ENCODE assay signal across 25 cellular contexts in the genomic region with DNA sequence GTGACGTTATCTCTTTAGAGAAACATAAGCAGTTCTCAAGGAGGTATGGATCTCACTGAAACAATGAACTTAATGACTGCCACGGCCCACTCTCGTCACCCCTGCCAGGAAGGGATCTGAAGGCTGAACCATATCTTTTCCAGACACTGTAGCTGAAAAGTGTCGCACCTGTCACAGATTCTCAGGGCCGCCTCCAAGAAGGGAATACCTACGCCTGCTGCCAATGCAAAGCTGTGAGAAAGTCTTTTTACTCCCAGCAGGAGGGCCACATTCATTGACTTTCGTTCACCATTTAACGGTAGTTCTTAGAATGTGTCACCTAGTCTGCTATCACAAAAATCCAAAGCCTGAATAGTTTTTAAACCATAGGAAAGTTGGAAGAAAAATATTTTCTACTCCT.
"Had no signal": no experiment of that assay in that cellular context is flagged by ENCODE, and none has a peak within 500 bp of the region (broad histone marks: within the 10 kb centered on the region; RNA-seq: fewer than 3 reads in every experiment).

No MANE protein-coding gene starts in this region.

- H2AFZ ChIP-seq: hepatocyte had no signal

- H3K79me2 ChIP-seq: hepatocyte had no signal

- H3K36me3 Mint-ChIP-seq: activated CD8-positive, alpha-beta memory T cell treated with anti-CD3 and anti-CD28 coated beads, Interleukin-2, amount 10 ng/mL, durations not matched to agents 7 days and 5 days; naive thymus-derived CD4-positive, alpha-beta T cell; T-cell had no signal

- H3K4me1 Mint-ChIP-seq: naive thymus-derived CD4-positive, alpha-beta T cell had no signal

- H3K4me3 Mint-ChIP-seq: activated CD4-positive, alpha-beta T cell treated with anti-CD3 and anti-CD28 coated beads for 36 hours; activated CD8-positive, alpha-beta memory T cell treated with anti-CD3 and anti-CD28 coated beads, Interleukin-2, amount 10 ng/mL, durations not matched to agents 7 days and 5 days; activated CD8-positive, alpha-beta T cell treated with anti-CD3 and anti-CD28 coated beads, Interleukin-2, amount 10 ng/mL, durations not matched to agents 7 days and 5 days; activated naive CD8-positive, alpha-beta T cell; activated T-cell treated with anti-CD3 and anti-CD28 coated beads, Interleukin-2, amount 50 U/mL, for 72 hours; effector memory CD8-positive, alpha-beta T cell; naive thymus-derived CD4-positive, alpha-beta T cell; T-cell had no signal

- ATAC-seq: activated CD4-positive, alpha-beta T cell treated with anti-CD3 and anti-CD28 coated beads for 36 hours; activated CD8-positive, alpha-beta memory T cell treated with anti-CD3 and anti-CD28 coated beads, Interleukin-2, amount 10 ng/mL, durations not matched to agents 7 days and 5 days; activated CD8-positive, alpha-beta T cell treated with anti-CD3 and anti-CD28 coated beads, Interleukin-2, amount 10 ng/mL, durations not matched to agents 7 days and 5 days; activated T-cell treated with anti-CD3 and anti-CD28 coated beads, Interleukin-2, amount 50 U/mL, for 72 hours; effector memory CD8-positive, alpha-beta T cell; gastroesophageal sphincter; left colon; naive thymus-derived CD4-positive, alpha-beta T cell; stimulated activated naive CD8-positive, alpha-beta T cell treated with anti-CD3 and anti-CD28 coated beads, Interleukin-15, Interleukin-2, amounts not matched to agents 100 U/mL and 50 U/mL, for 24 hours; T-cell had no signal

- H3K27ac Mint-ChIP-seq: activated CD4-positive, alpha-beta T cell treated with anti-CD3 and anti-CD28 coated beads for 36 hours; activated CD8-positive, alpha-beta memory T cell treated with anti-CD3 and anti-CD28 coated beads, Interleukin-2, amount 10 ng/mL, durations not matched to agents 7 days and 5 days; activated CD8-positive, alpha-beta T cell treated with anti-CD3 and anti-CD28 coated beads, Interleukin-2, amount 10 ng/mL, durations not matched to agents 7 days and 5 days; activated naive CD8-positive, alpha-beta T cell; activated T-cell treated with anti-CD3 and anti-CD28 coated beads, Interleukin-2, amount 50 U/mL, for 72 hours; effector memory CD8-positive, alpha-beta T cell; naive thymus-derived CD4-positive, alpha-beta T cell; T-cell had no signal

- H3K27me3 Mint-ChIP-seq: activated CD8-positive, alpha-beta memory T cell treated with anti-CD3 and anti-CD28 coated beads, Interleukin-2, amount 10 ng/mL, durations not matched to agents 7 days and 5 days; activated naive CD8-positive, alpha-beta T cell had no signal

- H3K36me3 ChIP-seq: gastroesophageal sphincter, right lobe of liver, thoracic aorta, uterus had no signal

- H3K27me3 ChIP-seq: gastroesophageal sphincter, hepatocyte, right lobe of liver, uterus had no signal

- H3K9me3 Mint-ChIP-seq: effector memory CD8-positive, alpha-beta T cell had no signal

- H3K4me2 ChIP-seq: hepatocyte had no signal

- H3K4me3 ChIP-seq: coronary artery, gastroesophageal sphincter, hepatocyte, right lobe of liver, thoracic aorta, uterus had no signal

- H3K9me3 ChIP-seq: gastroesophageal sphincter, right lobe of liver, thoracic aorta, uterus had no signal

- DNase-seq: activated CD4-positive, alpha-beta T cell treated with anti-CD3 and anti-CD28 coated beads for 36 hours; activated CD4-positive, CD25-positive, alpha-beta regulatory T cell; activated CD8-positive, alpha-beta memory T cell treated with anti-CD3 and anti-CD28 coated beads, Interleukin-2, amount 10 ng/mL, durations not matched to agents 7 days and 5 days; activated CD8-positive, alpha-beta T cell treated with anti-CD3 and anti-CD28 coated beads, Interleukin-2, amount 10 ng/mL, durations not matched to agents 7 days and 5 days; activated effector memory CD4-positive, alpha-beta T cell treated with Interleukin-2 at 50 U/mL for 16 hours; activated naive CD4-positive, alpha-beta T cell treated with Interleukin-2 at 50 U/mL for 16 hours; activated T-cell treated with anti-CD3 and anti-CD28 coated beads for 4 hours; activated T-cell treated with anti-CD3 and anti-CD28 coated beads, Interleukin-2, amount 50 U/mL, for 72 hours; anterior cingulate cortex; effector memory CD8-positive, alpha-beta T cell; kidney; left colon; mammary epithelial cell; midbrain; naive thymus-derived CD4-positive, alpha-beta T cell; right lobe of liver; stimulated activated CD4-positive, alpha-beta T cell treated with anti-CD3 and anti-CD28 coated beads, Interleukin-2, amount 100 ng/mL, for 48 hours; stimulated activated naive CD8-positive, alpha-beta T cell treated with anti-CD3 and anti-CD28 coated beads, Interleukin-15, Interleukin-2, amounts not matched to agents 100 U/mL and 50 U/mL, for 24 hours; T-cell; uterus had no signal

- H3K27ac ChIP-seq: coronary artery, gastroesophageal sphincter, hepatocyte, right lobe of liver, thoracic aorta, uterus had no signal
